In genomic region chr6:91240878-91241603, GRCh38 we compare ENCODE assay signal across 15 cellular contexts.
DNase-seq lines count a peak whose midpoint lies in the region; ATAC-seq and TF ChIP-seq lines count a peak whose summit lies in the region.
"Had no signal": no experiment of that assay in that cellular context is flagged by ENCODE, and none has a peak within 500 bp of the region (broad histone marks: within the 10 kb centered on the region; RNA-seq: fewer than 3 reads in every experiment).

No MANE protein-coding gene starts in this region.

- no peak for TF ChIP-seq POLR2A in IMR-90 (IDR thresholded peaks at IDR 0.05; ENCODE audit: low read depth, low read length)

- BruUV-seq in IMR-90 (replicated peaks; lab: Mats Ljungman, UMichigan) = no TSS peak

- no peak overlapping the region for H3K18ac ChIP-seq in IMR-90 (ENCODE audit: low read depth, low read length)

- H2AFZ ChIP-seq in IMR-90 (replicated peaks; ENCODE audit: low read length, poor library complexity) = no peak overlapping the region

- no peak for TF ChIP-seq CTCF in IMR-90 (conservative IDR thresholded peaks at IDR 0.05; ENCODE audit: low read depth, low read length)
- no peak for TF ChIP-seq CTCF in nephron progenitor cell (IDR thresholded peaks at IDR 0.05)
- no peak for TF ChIP-seq CTCF in endodermal cell (conservative IDR thresholded peaks at IDR 0.05)

- H3K27me3 Mint-ChIP-seq in nephron progenitor cell (ENCODE audit: low read depth, poor library complexity) (no peaks in the 10 kb centered on the region), endodermal cell (ENCODE audit: insufficient read depth) (no peaks in the 10 kb centered on the region)
- H3K27me3 Mint-ChIP-seq: IgD-negative memory B cell had no signal

- TF ChIP-seq RAD21 in IMR-90 (IDR thresholded peaks at IDR 0.05; ENCODE audit: low read length) = no peak

- H4K20me1 ChIP-seq in IMR-90 (ENCODE audit: insufficient read depth, low read length) = no peaks in the 10 kb centered on the region

- H3K4me1 Mint-ChIP-seq in nephron progenitor cell (no peaks in the 10 kb centered on the region), endodermal cell (peaks cover 6% of the 10 kb centered on the region)
- H3K4me1 Mint-ChIP-seq: IgD-negative memory B cell had no signal

- no peak overlapping the region for H2BK5ac ChIP-seq in IMR-90 (ENCODE audit: low read depth, low read length, poor library complexity, severe bottlenecking)

- H2BK20ac ChIP-seq in IMR-90 (ENCODE audit: low read depth, low read length) = no peak overlapping the region

- H3K36me3 Mint-ChIP-seq in nephron progenitor cell (ENCODE audit: low read depth) = no peaks in the 10 kb centered on the region
- H3K36me3 Mint-ChIP-seq in endodermal cell (ENCODE audit: low read depth) = no peaks in the 10 kb centered on the region
- H3K36me3 Mint-ChIP-seq: IgD-negative memory B cell had no signal

- in situ Hi-C loops in IMR-90 (cut with MboI; ENCODE audit: low sequenced_read_pairs) = no loop called here

- H3K9me3 Mint-ChIP-seq in nephron progenitor cell (no peaks in the 10 kb centered on the region), endodermal cell (no peaks in the 10 kb centered on the region)

- no peak overlapping the region for H2AK5ac ChIP-seq in IMR-90 (ENCODE audit: low read depth, low read length)

- ATAC-seq in GM18502 (IDR thresholded peaks at IDR 0.05; ENCODE audit: poor library complexity, unreplicated experiment) = peak; percentile 72
- ATAC-seq in GM19395 (IDR thresholded peaks at IDR 0.05; ENCODE audit: unreplicated experiment) = peak; percentile 82
- peak; percentile 69 for ATAC-seq in HG02798 (IDR thresholded peaks at IDR 0.05; ENCODE audit: poor library complexity, unreplicated experiment)
- ATAC-seq in IMR-90 (ENCODE audit: low read depth) = no peak
- ATAC-seq in SK-N-SH treated with all-trans-retinoic acid at 6 μM for 48 hours = no peak
- ATAC-seq: activated T-cell treated with anti-CD3 and anti-CD28 coated beads, Interleukin-2, amount 50 U/mL, for 72 hours had no signal

- POLR2A ChIA-PET in IMR-90 (lab: Charles Lee; ENCODE audit: unreplicated experiment) = interaction anchor here (0.6 kb wide), 1 partner anchor 10 kb away, joined by 4 read pairs; no protein-coding TSS in a partner anchor

- H3K27ac Mint-ChIP-seq in nephron progenitor cell = no peak overlapping the region
- no peak overlapping the region for H3K27ac Mint-ChIP-seq in endodermal cell
- H3K27ac Mint-ChIP-seq: activated T-cell treated with anti-CD3 and anti-CD28 coated beads, Interleukin-2, amount 50 U/mL, for 72 hours; IgD-negative memory B cell had no signal

- no peak overlapping the region for H4K91ac ChIP-seq in IMR-90 (ENCODE audit: insufficient read depth, low read depth, low read length)

- H3K27ac ChIP-seq in IMR-90 (ENCODE audit: insufficient read depth, low read length) (no peak overlapping the region), endodermal cell (ENCODE audit: low read depth, low read length) (no peak overlapping the region)
- H3K27ac ChIP-seq: dorsolateral prefrontal cortex had no signal

- H3K9ac ChIP-seq in IMR-90 (ENCODE audit: low read depth, low read length) (no peak overlapping the region), endodermal cell (ENCODE audit: extremely low read depth, low read length, poor library complexity, severe bottlenecking) (no peak overlapping the region)
- H3K9ac ChIP-seq: SK-N-SH had no signal

- H3K36me3 ChIP-seq in IMR-90 (ENCODE audit: control insufficient read depth, insufficient read depth, low read length) = no peaks in the 10 kb centered on the region
- H3K36me3 ChIP-seq in endodermal cell (ENCODE audit: control insufficient read depth, insufficient read depth, low read length) = no peaks in the 10 kb centered on the region

- no peaks in the 10 kb centered on the region for H3K4me1 ChIP-seq in IMR-90 (ENCODE audit: control insufficient read depth, insufficient read depth, low read length)
- H3K4me1 ChIP-seq in endodermal cell (ENCODE audit: control insufficient read depth, insufficient read depth, low read length) = no peaks in the 10 kb centered on the region

- no peak overlapping the region for H2BK15ac ChIP-seq in IMR-90 (ENCODE audit: low read depth, low read length)

- H4K8ac ChIP-seq in IMR-90 (ENCODE audit: low read depth in 2 of 2, low read length in 2 of 2) = no peak overlapping the region

- H4K5ac ChIP-seq in IMR-90 (ENCODE audit: low read depth, low read length) = no peak overlapping the region

- no peak overlapping the region for H3K14ac ChIP-seq in IMR-90 (replicated peaks; ENCODE audit: low read depth, low read length)

- H3K27me3 ChIP-seq in IMR-90 (ENCODE audit: control insufficient read depth, insufficient read depth, low read length) = no peaks in the 10 kb centered on the region
- no peaks in the 10 kb centered on the region for H3K27me3 ChIP-seq in endodermal cell (ENCODE audit: control insufficient read depth, insufficient read depth, low read length, poor library complexity, severe bottlenecking)
- H3K27me3 ChIP-seq: dorsolateral prefrontal cortex had no signal

- H3K4me2 ChIP-seq in IMR-90 (ENCODE audit: low read depth, low read length) = no peak overlapping the region
- H3K4me2 ChIP-seq: SK-N-SH had no signal

- H3K4me3 Mint-ChIP-seq in nephron progenitor cell (no peak overlapping the region), endodermal cell (no peak overlapping the region)
- H3K4me3 Mint-ChIP-seq: activated T-cell treated with anti-CD3 and anti-CD28 coated beads, Interleukin-2, amount 50 U/mL, for 72 hours; IgD-negative memory B cell had no signal

- H3K4ac ChIP-seq in IMR-90 (ENCODE audit: low read depth, low read length) = no peak overlapping the region

- DNase-seq in IMR-90 (no peak), nephron progenitor cell (no peak), HUDEP-2 (lab: John Stamatoyannopoulos, UW; ENCODE audit: unreplicated experiment in 76 of 76) (no peak), endodermal cell (no peak)
- DNase-seq: activated CD4-positive, CD25-positive, alpha-beta regulatory T cell treated with anti-CD3 and anti-CD28 coated beads, Interleukin-2, amount 50 U/mL, for 72 hours; activated T-cell treated with anti-CD3 and anti-CD28 coated beads, Interleukin-2, amount 50 U/mL, for 72 hours; dorsolateral prefrontal cortex; NCI-H146; posterior cingulate gyrus; SK-N-SH had no signal

- no peak overlapping the region for H3K23ac ChIP-seq in IMR-90 (ENCODE audit: low read depth, low read length)

- intact Hi-C loops in IMR-90 (cut with micrococcal nuclease) = no loop called here

- no CpG with 5 or more reads among the region's 1 CpG for WGBS in IMR-90 (ENCODE audit: extremely low coverage in 2 of 2, insufficient read length in 1 of 2), 2 experiments
- 95 to 100% methylated on average over 1 of the region's 1 CpG for WGBS in endodermal cell (ENCODE audit: insufficient coverage in 1 of 2, insufficient read length in 1 of 2), 2 experiments

- H3K9me1 ChIP-seq in IMR-90 (ENCODE audit: insufficient read depth, low read length) = no peaks in the 10 kb centered on the region

- dilution Hi-C loops in IMR-90 (cut with HindIII; ENCODE audit: low sequenced_read_pairs, unreplicated experiment) = no loop called here

- no peak overlapping the region for H3K56ac ChIP-seq in IMR-90 (ENCODE audit: extremely low read depth, insufficient read depth, low read length)

- no peak overlapping the region for H2BK120ac ChIP-seq in IMR-90 (ENCODE audit: low read depth, low read length)

- no peaks in the 10 kb centered on the region for H3K79me1 ChIP-seq in IMR-90 (ENCODE audit: low read depth in 1 of 2, low read length in 2 of 2)

- H3K4me3 ChIP-seq in IMR-90 (ENCODE audit: insufficient read depth, low read depth, low read length) = no peak overlapping the region
- H3K4me3 ChIP-seq in endodermal cell (ENCODE audit: low read length) = no peak overlapping the region
- H3K4me3 ChIP-seq: dorsolateral prefrontal cortex had no signal

- H3K9me3 ChIP-seq in IMR-90 (ENCODE audit: control insufficient read depth, insufficient read depth, low read length) = no peaks in the 10 kb centered on the region
- no peaks in the 10 kb centered on the region for H3K9me3 ChIP-seq in endodermal cell (ENCODE audit: control insufficient read depth, low read length)
- H3K9me3 ChIP-seq: SK-N-SH had no signal

- no peak overlapping the region for H2AK9ac ChIP-seq in IMR-90 (replicated peaks; ENCODE audit: low read depth, low read length, poor library complexity)

- CTCF ChIA-PET in IMR-90 (lab: Yijun Ruan, JAX) = interaction anchor here (1.6 kb wide), 1 partner anchor 66 kb away, joined by 3 read pairs; no protein-coding TSS in a partner anchor

TF ChIP-seq in IMR-90, 13 proteins besides CTCF, POLR2A, EP300 and RAD21:
- TF ChIP-seq USF2 (IDR thresholded peaks at IDR 0.05; ENCODE audit: low read depth, low read length) = no peak
- TF ChIP-seq FOS (IDR thresholded peaks at IDR 0.05; ENCODE audit: low read depth, low read length) = no peak
- no peak for TF ChIP-seq MAZ (IDR thresholded peaks at IDR 0.05; ENCODE audit: borderline replicate concordance, low read depth, low read length)
- peak; percentile 49; the same call in 1 of the 2 replicates for TF ChIP-seq MAFK (IDR thresholded peaks at IDR 0.05; ENCODE audit: low read depth, low read length)
- no peak for TF ChIP-seq RCOR1 (IDR thresholded peaks at IDR 0.05; ENCODE audit: insufficient replicate concordance, low read length)
- TF ChIP-seq NFE2L2 (IDR thresholded peaks at IDR 0.05; ENCODE audit: low read depth, low read length) = no peak

TF ChIP-seq in SK-N-SH treated with all-trans-retinoic acid at 6 μM for 48 hours, 23 proteins besides CTCF, POLR2A, EP300 and RAD21 (continues in another document):
- TF ChIP-seq CREB5 (CRISPR knock-in tag; IDR thresholded peaks at IDR 0.05; ENCODE audit: low read depth) = no peak
- no peak for TF ChIP-seq PPARA (CRISPR knock-in tag; IDR thresholded peaks at IDR 0.05; ENCODE audit: borderline replicate concordance)
- no peak for TF ChIP-seq ZNF70 (CRISPR knock-in tag; IDR thresholded peaks at IDR 0.05)
- TF ChIP-seq ARNTL (CRISPR knock-in tag; IDR thresholded peaks at IDR 0.05; ENCODE audit: borderline replicate concordance, low read depth) = no peak

Comparison
In these comparisons a context has a peak if more than half of its experiments do, and no peak if none do; other contexts are left out.
1. ATAC-seq: peak in GM18502 (single experiment), GM19395 (single experiment) and HG02798 (single experiment); none in IMR-90 (single experiment) and SK-N-SH treated with all-trans-retinoic acid at 6 μM for 48 hours (single experiment).